In the genomic region with DNA sequence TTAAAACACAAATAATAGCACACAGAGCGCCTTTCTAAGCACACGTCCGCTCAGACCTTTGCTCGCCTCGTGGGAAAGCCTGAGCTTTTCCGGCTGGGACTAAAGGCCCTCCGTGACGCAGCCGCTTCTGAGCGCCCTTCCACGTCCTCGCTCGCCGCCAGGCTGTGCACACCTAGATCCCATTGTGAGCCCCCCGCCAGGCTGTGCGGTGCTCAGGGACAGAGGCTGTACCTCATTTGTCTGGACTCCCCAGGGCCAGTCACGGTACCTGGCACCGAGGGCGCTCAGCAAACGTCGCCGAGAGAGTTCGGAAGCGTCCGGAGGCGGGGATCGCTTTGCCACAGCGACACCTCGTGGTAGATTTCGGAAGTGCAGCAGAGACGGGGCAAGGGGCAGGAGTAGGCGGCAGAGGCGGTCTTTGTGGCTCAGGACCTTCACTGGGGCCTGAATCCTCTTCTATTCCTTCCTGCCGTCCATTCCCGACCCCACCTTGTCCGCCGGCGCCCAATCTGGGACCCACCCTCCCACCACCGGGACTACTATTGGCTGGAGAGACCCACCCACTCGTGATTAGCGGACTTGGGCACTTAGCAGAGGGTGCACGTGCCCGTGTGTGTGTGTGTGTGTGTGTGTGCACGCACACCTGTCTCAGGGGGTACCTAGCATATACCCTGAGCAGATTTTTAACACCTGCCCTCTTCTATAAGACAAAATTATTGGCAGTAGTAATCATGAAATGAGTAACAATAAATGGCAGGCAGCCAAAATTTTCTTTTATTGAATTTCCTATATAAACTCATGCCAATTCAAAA, we compare ENCODE assay signal across 8 cellular contexts.
DNase-seq lines count a peak whose midpoint lies in the region; ATAC-seq and TF ChIP-seq lines count a peak whose summit lies in the region.

No MANE protein-coding gene starts in this region.

- H3K36me3 ChIP-seq in DOHH2 (ENCODE audit: control insufficient read depth, low read length) (no peaks in the 10 kb centered on the region), osteoblast (ENCODE audit: insufficient read depth, low read length) (no peaks in the 10 kb centered on the region), testis (ENCODE audit: low read depth, missing control alignments) (no peaks in the 10 kb centered on the region)

- H3K4me3 Mint-ChIP-seq in activated naive CD4-positive, alpha-beta T cell treated with anti-CD3 and anti-CD28 coated beads for 36 hours = peak overlapping the region; percentile 70
- H3K4me3 Mint-ChIP-seq in glutamatergic neuron (ENCODE audit: unreplicated experiment) = peak overlapping the region; percentile 68

- peak; percentile 83 for ATAC-seq in GM21825 (IDR thresholded peaks at IDR 0.05; ENCODE audit: unreplicated experiment)

- H3K79me2 ChIP-seq in DOHH2 (ENCODE audit: control insufficient read depth, low read length) = no peaks in the 10 kb centered on the region
- H3K79me2 ChIP-seq in osteoblast (ENCODE audit: insufficient read depth, low read length) = no peaks in the 10 kb centered on the region

- peaks cover 4% of the 10 kb centered on the region for H3K4me1 Mint-ChIP-seq in activated naive CD4-positive, alpha-beta T cell treated with anti-CD3 and anti-CD28 coated beads for 36 hours (ENCODE audit: low read depth)
- H3K4me1 Mint-ChIP-seq in glutamatergic neuron (ENCODE audit: low read depth, unreplicated experiment) = peaks cover 4% of the 10 kb centered on the region

- WGBS in testis, 2 donors = 2% methylated on average over 18 to 44 of the region's 44 CpGs

- CTCF ChIA-PET in activated naive CD4-positive, alpha-beta T cell treated with anti-CD3 and anti-CD28 coated beads for 36 hours (lab: Charles Lee) = interaction anchor here (0.6 to 4.6 kb wide), 12 partner anchors 12 to 95 kb away, joined by 3 to 78 read pairs (median 4); no protein-coding TSS in a partner anchor

- H3F3A ChIP-seq in DOHH2 (ENCODE audit: control insufficient read depth, insufficient read depth) = no peaks in the 10 kb centered on the region

- no peaks in the 10 kb centered on the region for H3K9me2 ChIP-seq in DOHH2 (replicated peaks; ENCODE audit: control insufficient read depth, low read length)

- TF ChIP-seq POLR2A in testis (IDR thresholded peaks at IDR 0.05) = no peak

- H3K9me3 Mint-ChIP-seq in activated naive CD4-positive, alpha-beta T cell treated with anti-CD3 and anti-CD28 coated beads for 36 hours = no peaks in the 10 kb centered on the region
- no peaks in the 10 kb centered on the region for H3K9me3 Mint-ChIP-seq in glutamatergic neuron (ENCODE audit: unreplicated experiment)

- H3K27ac Mint-ChIP-seq in activated naive CD4-positive, alpha-beta T cell treated with anti-CD3 and anti-CD28 coated beads for 36 hours = no peak overlapping the region
- no peak overlapping the region for H3K27ac Mint-ChIP-seq in glutamatergic neuron (ENCODE audit: unreplicated experiment)

- H3K36me3 Mint-ChIP-seq in activated naive CD4-positive, alpha-beta T cell treated with anti-CD3 and anti-CD28 coated beads for 36 hours (ENCODE audit: low read depth) = no peaks in the 10 kb centered on the region
- no peaks in the 10 kb centered on the region for H3K36me3 Mint-ChIP-seq in glutamatergic neuron (ENCODE audit: unreplicated experiment)

- DNase-seq in LoVo (ENCODE audit: low spot score) (peak; percentile 85), SK-MEL-5 (ENCODE audit: low read depth, low spot score) (peak; percentile 84), glutamatergic neuron (peak; percentile 95), osteoblast (ENCODE audit: insufficient read length, low spot score, missing footprints) (peak; percentile 95), testis (peak; percentile 91)
- peak; percentile 92 for DNase-seq in activated naive CD4-positive, alpha-beta T cell treated with anti-CD3 and anti-CD28 coated beads for 36 hours

- intact Hi-C loops in activated naive CD4-positive, alpha-beta T cell treated with anti-CD3 and anti-CD28 coated beads for 36 hours (cut with micrococcal nuclease) = loop anchor here (1.0 kb wide), 4 partner anchors 14 to 223 kb away; no protein-coding TSS in a partner anchor
- intact Hi-C loops in testis (cut with DNase I; ENCODE audit: low total_unique reads) = no loop called here

- H3K4me2 ChIP-seq in DOHH2 (ENCODE audit: low read length) (peak overlapping the region; percentile 87), osteoblast (ENCODE audit: insufficient read depth, low read length) (peak overlapping the region; percentile 90)

- peaks cover 12% of the 10 kb centered on the region for H3K27me3 Mint-ChIP-seq in activated naive CD4-positive, alpha-beta T cell treated with anti-CD3 and anti-CD28 coated beads for 36 hours (ENCODE audit: low read depth)
- peaks cover 8% of the 10 kb centered on the region for H3K27me3 Mint-ChIP-seq in glutamatergic neuron (ENCODE audit: unreplicated experiment)

- H3K4me3 ChIP-seq in DOHH2 (ENCODE audit: low read length) (peak overlapping the region; percentile 76), osteoblast (ENCODE audit: insufficient read depth, low read length) (peak overlapping the region; percentile 71), testis (peak overlapping the region; percentile 48 to 63)

- H3K4me1 ChIP-seq in DOHH2 (ENCODE audit: control insufficient read depth, low read length) (peaks cover 12% of the 10 kb centered on the region), osteoblast (ENCODE audit: insufficient read depth, low read length) (peaks cover 9% of the 10 kb centered on the region), testis (no peaks in the 10 kb centered on the region)

- H3K9me3 ChIP-seq in DOHH2 (ENCODE audit: control insufficient read depth, insufficient read depth, low read length) (no peaks in the 10 kb centered on the region), osteoblast (ENCODE audit: low read depth, low read length) (no peaks in the 10 kb centered on the region), testis (no peaks in the 10 kb centered on the region)

- H2AFZ ChIP-seq in osteoblast (ENCODE audit: low read length) = peak overlapping the region; percentile 96

- no peaks in the 10 kb centered on the region for H4K20me1 ChIP-seq in DOHH2 (ENCODE audit: control insufficient read depth, insufficient read depth, low read depth, low read length)
- peaks cover 2% of the 10 kb centered on the region for H4K20me1 ChIP-seq in osteoblast (ENCODE audit: insufficient read depth, low read length)

- H3K27ac ChIP-seq in DOHH2 (ENCODE audit: low read depth, low read length) = no peak overlapping the region
- no peak overlapping the region for H3K27ac ChIP-seq in osteoblast (ENCODE audit: low read depth, low read length)
- H3K27ac ChIP-seq in testis = no peak overlapping the region

- TF ChIP-seq CTCF in DOHH2 (IDR thresholded peaks at IDR 0.05; ENCODE audit: low read depth, low read length, poor library complexity, severe bottlenecking) (peak; percentile 98), glutamatergic neuron (IDR thresholded peaks at IDR 0.05; ENCODE audit: partially characterized antibody, unreplicated experiment) (peak; percentile 100), osteoblast (IDR thresholded peaks at IDR 0.05; ENCODE audit: extremely low read depth, low read depth, low read length) (peak; percentile 89), testis (IDR thresholded peaks at IDR 0.05) (peak; percentile 96 to 100 (median 98))

- in situ Hi-C loops in SK-MEL-5 (cut with HindIII; ENCODE audit: low pct_unique_long_range_greater_than_20kb, low sequenced_read_pairs) = no loop called here

- H3K27me3 ChIP-seq in DOHH2 (ENCODE audit: control insufficient read depth, low read length) (no peaks in the 10 kb centered on the region), osteoblast (ENCODE audit: insufficient read depth, low read length) (peaks cover 77% of the 10 kb centered on the region), testis (no peaks in the 10 kb centered on the region)
